8 cellular contexts compared by ENCODE assay signal in the genomic region with DNA sequence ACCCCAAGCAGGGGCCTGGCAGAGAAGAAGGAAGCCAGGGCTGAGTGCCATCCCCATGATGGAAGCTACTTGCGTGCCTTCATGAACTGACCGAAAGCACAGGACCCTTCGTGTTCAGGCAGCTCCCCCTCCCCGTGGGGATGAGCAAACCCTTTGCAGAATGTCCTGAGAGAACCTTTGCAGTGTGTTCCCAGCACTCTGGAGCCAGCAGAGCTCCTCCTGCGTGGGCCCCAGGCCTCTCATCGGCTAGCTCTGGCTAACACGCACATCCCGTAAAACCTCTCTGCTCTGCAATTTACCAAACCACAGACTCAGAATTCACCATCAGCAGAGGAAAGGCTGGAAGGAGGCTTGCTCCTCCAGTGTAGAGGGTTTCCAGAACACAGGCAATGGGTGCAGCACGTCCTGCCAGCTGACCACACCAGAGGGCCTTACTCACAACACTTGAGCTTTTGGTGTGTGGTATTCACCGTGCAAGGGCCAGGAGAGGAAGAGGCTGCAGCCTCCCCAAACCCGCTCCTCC. TPM values are rescaled to one million over a fixed set of nuclear protein-coding genes. Genes with fewer than 3 reads are reported as not detected.
DNase-seq lines count a peak whose midpoint lies in the region; TF ChIP-seq lines count a peak whose summit lies in the region.
"Had no signal": no experiment of that assay in that cellular context is flagged by ENCODE, and none has a peak within 500 bp of the region (broad histone marks: within the 10 kb centered on the region; RNA-seq: fewer than 3 reads in every experiment).

No MANE protein-coding gene starts in this region.

- H3K36me3 ChIP-seq in MG63, result no peaks in the 10 kb centered on the region
- no peaks in the 10 kb centered on the region for H3K36me3 ChIP-seq in esophagus muscularis mucosa
- H3K36me3 ChIP-seq in transverse colon, result no peaks in the 10 kb centered on the region

- TF ChIP-seq CTCF in esophagus muscularis mucosa (IDR thresholded peaks at IDR 0.05), result no peak
- TF ChIP-seq CTCF in transverse colon (IDR thresholded peaks at IDR 0.05), result no peak

- H3K4me3 ChIP-seq in MG63 (no peak overlapping the region), esophagus muscularis mucosa (peak overlapping the region in 2 of 4 donors; percentile 0 to 2), transverse colon (no peak overlapping the region)

- in situ Hi-C loops in transverse colon (cut with MboI; ENCODE audit: low pct_ligation_motif_present in 1 of 4, low pct_unique_long_range_greater_than_20kb in 1 of 4, low sequenced_read_pairs in 3 of 4), result loop anchor here in 2 of 4 donors (25.0 kb wide), 2 partner anchors 240 to 265 kb away; no protein-coding TSS in a partner anchor

- intact Hi-C loops in esophagus muscularis mucosa (cut with DNase I), result loop anchor here (10.0 kb wide), 2 partner anchors 77 to 247 kb away; no protein-coding TSS in a partner anchor
- intact Hi-C loops in transverse colon (cut with DNase I; ENCODE audit: low total_unique reads), result no loop called here

- WGBS in esophagus muscularis mucosa, result 46% methylated on average over 11 of the region's 11 CpGs
- WGBS in transverse colon (ENCODE audit: low coverage in 1 of 2), 2 donors, result 50% methylated on average over 11 of the region's 11 CpGs; no CpG with 5 or more reads in 1 of the 2 donors

- H3K27ac ChIP-seq in esophagus muscularis mucosa (replicated peaks in 1 of 4) (peak overlapping the region; percentile 55 to 85 (median 66)), transverse colon (peak overlapping the region; percentile 88)

- H3K9me3 ChIP-seq in MG63, result no peaks in the 10 kb centered on the region
- H3K9me3 ChIP-seq in esophagus muscularis mucosa, result no peaks in the 10 kb centered on the region
- H3K9me3 ChIP-seq in transverse colon, result no peaks in the 10 kb centered on the region

- TF ChIP-seq POLR2A in esophagus muscularis mucosa (IDR thresholded peaks at IDR 0.05; ENCODE audit: low read depth), result no peak
- TF ChIP-seq POLR2A in transverse colon (IDR thresholded peaks at IDR 0.05), result no peak

- TF ChIP-seq EP300 in esophagus muscularis mucosa (IDR thresholded peaks at IDR 0.05) (no peak), transverse colon (IDR thresholded peaks at IDR 0.05; ENCODE audit: low read depth) (peak; percentile 53)

- peak; percentile 61 for DNase-seq in MG63
- DNase-seq in esophagus muscularis mucosa (ENCODE audit: extremely low spot score), result no peak
- peak; percentile 82 for DNase-seq in mesenteric fat pad (ENCODE audit: low spot score)
- DNase-seq in transverse colon, result peak; percentile 30
- DNase-seq in stimulated activated CD4-positive, alpha-beta T cell treated with anti-CD3 and anti-CD28 coated beads, Interleukin-2, amount 100 ng/mL, for 48 hours, result no peak
- no peak for DNase-seq in NCI-H524 treated with DMSO at 0.1 percent for 48 hours (lab: John Stamatoyannopoulos, UW)
- DNase-seq in effector CD8-positive, alpha-beta T cell (lab: John Stamatoyannopoulos, UW), result no peak
- DNase-seq: activated naive CD8-positive, alpha-beta T cell treated with anti-CD3 and anti-CD28 coated beads, Interleukin-2, amount 10 ng/mL, durations not matched to agents 7 days and 5 days had no signal

- H3K27me3 ChIP-seq in MG63 (0 out of 2 replicates have a peak, but pooled peaks cover 2% of the 10 kb centered on the region), esophagus muscularis mucosa (no peaks in the 10 kb centered on the region), transverse colon (no peaks in the 10 kb centered on the region)

- peaks cover 52 to 86% (median 77%) of the 10 kb centered on the region in 4 donors for H3K4me1 ChIP-seq in esophagus muscularis mucosa
- peaks cover 36 to 80% (median 60%) of the 10 kb centered on the region in 4 donors for H3K4me1 ChIP-seq in transverse colon

RNA-seq across cellular contexts. Expression of a gene that starts 3.1 kb away (rescaled TPM):
- total RNA-seq in MG63 (2014; rRNA removed; shearing (Covaris generic); ENCODE audit: low replicate concordance), result 19.2 and 21.1 TPM in 2 replicates
- total RNA-seq in esophagus muscularis mucosa (10 to 100 TPM; 30.5 to 69.3 (median 40.0) TPM), mesenteric fat pad (51.3 TPM), transverse colon (10 to 100 TPM; 26.5 to 56.9 (median 33.3) TPM)

Comparison
In these comparisons a context has a peak if more than half of its experiments do, and no peak if none do; other contexts are left out.
1. DNase-seq: peak in MG63 (single experiment), mesenteric fat pad (single experiment) and transverse colon (single experiment); none in esophagus muscularis mucosa (single experiment), stimulated activated CD4-positive, alpha-beta T cell treated with anti-CD3 and anti-CD28 coated beads, Interleukin-2, amount 100 ng/mL, for 48 hours (0 of 2), NCI-H524 treated with DMSO at 0.1 percent for 48 hours (single experiment) and effector CD8-positive, alpha-beta T cell (single experiment).